In the genomic region with DNA sequence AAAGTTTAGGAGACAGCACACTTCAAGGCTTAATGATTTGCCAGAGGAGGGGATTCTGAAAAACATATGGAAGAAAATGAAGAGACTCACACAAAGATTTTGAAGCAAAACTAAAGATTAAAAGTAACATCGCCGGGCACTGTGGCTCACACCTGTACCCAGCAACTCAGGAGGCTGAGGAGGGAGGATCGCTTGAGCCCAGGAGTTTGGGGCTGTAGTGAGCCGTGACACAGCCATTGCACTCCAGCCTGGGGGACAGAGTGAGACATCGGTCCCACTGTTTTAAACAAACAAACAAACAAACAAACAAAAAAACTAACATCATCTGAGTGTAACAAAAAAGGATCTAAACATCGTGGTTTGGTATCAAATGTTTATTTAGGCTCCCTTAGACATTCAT, we compare ENCODE assay signal across 11 cellular contexts. TPM values are rescaled to one million over a fixed set of nuclear protein-coding genes. Genes with fewer than 3 reads are reported as not detected.
A peak's percentile ranks its signal among the peaks of the same experiment; 100 is the strongest.
DNase-seq lines count a peak whose midpoint lies in the region; ATAC-seq and TF ChIP-seq lines count a peak whose summit lies in the region.
"Had no signal": no experiment of that assay in that cellular context is flagged by ENCODE, and none has a peak within 500 bp of the region (broad histone marks: within the 10 kb centered on the region; RNA-seq: fewer than 3 reads in every experiment).

No MANE protein-coding gene starts in this region.

- no peaks in the 10 kb centered on the region for H3K27me3 Mint-ChIP-seq in CD4-positive, alpha-beta T cell
- no peaks in the 10 kb centered on the region for H3K27me3 Mint-ChIP-seq in central memory CD8-positive, alpha-beta T cell

- CTCF ChIA-PET in CD4-positive, alpha-beta T cell (lab: Charles Lee): no interaction called here

- H3K27ac Mint-ChIP-seq in CD4-positive, alpha-beta T cell: no peak overlapping the region
- H3K27ac Mint-ChIP-seq in central memory CD8-positive, alpha-beta T cell (ENCODE audit: low read depth): peak overlapping the region; percentile 51

- H3F3A ChIP-seq in Loucy (ENCODE audit: low read depth): no peaks in the 10 kb centered on the region

- no peaks in the 10 kb centered on the region for H3K9me3 ChIP-seq in CD4-positive, alpha-beta T cell (ENCODE audit: control insufficient read depth, low read length)
- H3K9me3 ChIP-seq in Loucy (ENCODE audit: insufficient read depth, low read depth, low read length): no peaks in the 10 kb centered on the region
- H3K9me3 ChIP-seq in osteoblast (ENCODE audit: low read depth, low read length): no peaks in the 10 kb centered on the region
- H3K9me3 ChIP-seq: adrenal gland had no signal

- H3K4me3 ChIP-seq in Loucy (ENCODE audit: low read length, poor library complexity, severe bottlenecking): peak overlapping the region; percentile 100
- H3K4me3 ChIP-seq in osteoblast (ENCODE audit: insufficient read depth, low read length): peak overlapping the region; percentile 91

- H3K36me3 ChIP-seq in Loucy (ENCODE audit: insufficient read depth, low read length) (no peaks in the 10 kb centered on the region), osteoblast (ENCODE audit: insufficient read depth, low read length) (peaks cover 29% of the 10 kb centered on the region)

- peak overlapping the region; percentile 77 for H3K4me3 Mint-ChIP-seq in CD4-positive, alpha-beta T cell
- H3K4me3 Mint-ChIP-seq in central memory CD8-positive, alpha-beta T cell: peak overlapping the region; percentile 52

- no peak overlapping the region for H3K27ac ChIP-seq in CD4-positive, alpha-beta T cell (ENCODE audit: low read depth, low read length)
- H3K27ac ChIP-seq in osteoblast (ENCODE audit: low read depth, low read length) (peak overlapping the region; percentile 21), caudate nucleus (ENCODE audit: low read depth, low read length) (no peak overlapping the region)

- peaks cover 72% of the 10 kb centered on the region for H3K4me1 Mint-ChIP-seq in CD4-positive, alpha-beta T cell (ENCODE audit: low read depth)
- peaks cover 49% of the 10 kb centered on the region for H3K4me1 Mint-ChIP-seq in central memory CD8-positive, alpha-beta T cell

- H2AFZ ChIP-seq in Loucy (ENCODE audit: low read length) (no peak overlapping the region), osteoblast (ENCODE audit: low read length) (no peak overlapping the region)

- H3K9me3 Mint-ChIP-seq in CD4-positive, alpha-beta T cell: no peaks in the 10 kb centered on the region
- no peaks in the 10 kb centered on the region for H3K9me3 Mint-ChIP-seq in central memory CD8-positive, alpha-beta T cell

- intact Hi-C loops in CD4-positive, alpha-beta T cell (cut with DNase I, micrococcal nuclease): loop anchor here in 1 of 2 experiments (2.0 kb wide), 2 partner anchors 29 to 37 kb away; no protein-coding TSS in a partner anchor

- TF ChIP-seq CTCF in CD4-positive, alpha-beta T cell (IDR thresholded peaks at IDR 0.05): no peak
- no peak for TF ChIP-seq CTCF in Loucy (conservative IDR thresholded peaks at IDR 0.05; ENCODE audit: low read length)
- no peak for TF ChIP-seq CTCF in osteoblast (IDR thresholded peaks at IDR 0.05; ENCODE audit: extremely low read depth, low read depth, low read length)

- peak overlapping the region; percentile 50 for H3K9ac ChIP-seq in Loucy (ENCODE audit: low read depth, low read length, poor library complexity, severe bottlenecking)

- DNase-seq in CD4-positive, alpha-beta T cell: no peak
- no peak for DNase-seq in central memory CD8-positive, alpha-beta T cell (ENCODE audit: low spot score in 2 of 2)
- no peak for DNase-seq in osteoblast (ENCODE audit: insufficient read length, low spot score, missing footprints)
- no peak for DNase-seq in activated CD4-positive, CD25-positive, alpha-beta regulatory T cell (lab: John Stamatoyannopoulos, UW)
- no peak for DNase-seq in ACHN
- no peak for DNase-seq in caudate nucleus (lab: John Stamatoyannopoulos, UW)
- DNase-seq in SHP77 treated with DMSO at 0.1 percent for 48 hours (lab: John Stamatoyannopoulos, UW): no peak
- DNase-seq: adrenal gland, GF-D8, NCI-H2081 had no signal

- peaks cover 42% of the 10 kb centered on the region for H3K36me3 Mint-ChIP-seq in CD4-positive, alpha-beta T cell (ENCODE audit: low read depth)
- H3K36me3 Mint-ChIP-seq in central memory CD8-positive, alpha-beta T cell (ENCODE audit: insufficient read depth): peaks cover 10% of the 10 kb centered on the region

- no peaks in the 10 kb centered on the region for H3K9me2 ChIP-seq in Loucy (replicated peaks; ENCODE audit: low read depth, low read length)

- H3K4me1 ChIP-seq in Loucy (ENCODE audit: insufficient read depth, low read length, poor library complexity, severe bottlenecking) (peaks cover 32% of the 10 kb centered on the region), osteoblast (ENCODE audit: insufficient read depth, low read length) (peaks cover 54% of the 10 kb centered on the region)

- in situ Hi-C loops in ACHN (cut with HindIII; ENCODE audit: low pct_ligation_motif_present, low pct_unique_long_range_greater_than_20kb, low sequenced_read_pairs): no loop called here

- POLR2A ChIA-PET in CD4-positive, alpha-beta T cell (lab: Charles Lee): no interaction called here

- no peaks in the 10 kb centered on the region for H3K27me3 ChIP-seq in CD4-positive, alpha-beta T cell (ENCODE audit: control insufficient read depth, insufficient read depth, low read length)
- H3K27me3 ChIP-seq in Loucy (ENCODE audit: insufficient read depth, low read length, poor library complexity, severe bottlenecking) (no peaks in the 10 kb centered on the region), osteoblast (ENCODE audit: insufficient read depth, low read length) (no peaks in the 10 kb centered on the region)
- H3K27me3 ChIP-seq: adrenal gland had no signal

- no peak for ATAC-seq in CD4-positive, alpha-beta T cell (ENCODE audit: poor library complexity)
- no peak for ATAC-seq in central memory CD8-positive, alpha-beta T cell (replicated peaks; ENCODE audit: extremely low read depth, poor library complexity, severe bottlenecking)

- H3K4me2 ChIP-seq in Loucy (ENCODE audit: low read depth, low read length, poor library complexity, severe bottlenecking): peak overlapping the region; percentile 74
- H3K4me2 ChIP-seq in osteoblast (ENCODE audit: insufficient read depth, low read length): peak overlapping the region; percentile 96

- H3K79me2 ChIP-seq in Loucy (ENCODE audit: insufficient read depth, low read length) (peaks cover 74% of the 10 kb centered on the region), osteoblast (ENCODE audit: insufficient read depth, low read length) (peaks cover 75% of the 10 kb centered on the region)

- H4K20me1 ChIP-seq in Loucy (ENCODE audit: insufficient read depth, low read length, poor library complexity, severe bottlenecking) (peaks cover 70% of the 10 kb centered on the region), osteoblast (ENCODE audit: insufficient read depth, low read length) (peaks cover 65% of the 10 kb centered on the region)

RNA-seq across cellular contexts. Expression of a gene that starts 2.5 kb away (rescaled TPM):
- 10 to 100 TPM; 29.6 to 29.7 TPM for total RNA-seq in CD4-positive, alpha-beta T cell
- total RNA-seq in osteoblast: 218 and 245 TPM in 2 replicates

RNA-seq across cellular contexts. Expression of a gene that starts 33.7 kb away (rescaled TPM):
- total RNA-seq in CD4-positive, alpha-beta T cell: 10 to 100 TPM; 22.0 to 22.9 TPM
- 17.1 and 17.4 TPM in 2 replicates for total RNA-seq in osteoblast
